8 cellular contexts compared by ENCODE assay signal in genomic region chr5:158695595-158696330, GRCh38.
DNase-seq lines count a peak whose midpoint lies in the region; ATAC-seq and TF ChIP-seq lines count a peak whose summit lies in the region.

No MANE protein-coding gene starts in this region.

- no peaks in the 10 kb centered on the region for H3K27me3 ChIP-seq in left lung

- H3K4me1 ChIP-seq in left lung, result no peaks in the 10 kb centered on the region

- H3K36me3 ChIP-seq in left lung, result no peaks in the 10 kb centered on the region

- no peak overlapping the region for H3K4me3 ChIP-seq in left lung

- H3K27ac ChIP-seq in left lung, result no peak overlapping the region

- no peaks in the 10 kb centered on the region for H3K9me3 ChIP-seq in left lung

- peak; percentile 90 to 98 for TF ChIP-seq CTCF in left lung (IDR thresholded peaks at IDR 0.05)

- intact Hi-C loops in left lung (cut with DNase I), result loop anchor here in 1 of 2 donors (10.0 kb wide), 1 partner anchor 409 kb away; no protein-coding TSS in a partner anchor

- ATAC-seq in GM18861 (IDR thresholded peaks at IDR 0.05; ENCODE audit: unreplicated experiment) (peak; percentile 92), HG03064 (IDR thresholded peaks at IDR 0.05; ENCODE audit: low read depth, unreplicated experiment) (peak; percentile 74), left lung (peak; percentile 98)

- DNase-seq in AG08396 (ENCODE audit: low spot score) (peak; percentile 63), NCI-H226 (peak; percentile 66), cerebellum (ENCODE audit: low spot score) (peak; percentile 68), left lung (peak; percentile 63 to 91)
- peak; percentile 46 to 62 for DNase-seq in activated CD4-positive, alpha-beta T cell treated with anti-CD3 and anti-CD28 coated beads for 24 hours (ENCODE audit: low read depth in 2 of 2)
- DNase-seq in stimulated activated CD4-positive, alpha-beta T cell treated with anti-CD3 and anti-CD28 coated beads, TNF-alpha, amount 100 ng/mL, for 24 hours (ENCODE audit: low read depth in 3 of 3), result peak; percentile 45 to 68 (median 47)
